18 cellular contexts compared by ENCODE assay signal in the genomic region with DNA sequence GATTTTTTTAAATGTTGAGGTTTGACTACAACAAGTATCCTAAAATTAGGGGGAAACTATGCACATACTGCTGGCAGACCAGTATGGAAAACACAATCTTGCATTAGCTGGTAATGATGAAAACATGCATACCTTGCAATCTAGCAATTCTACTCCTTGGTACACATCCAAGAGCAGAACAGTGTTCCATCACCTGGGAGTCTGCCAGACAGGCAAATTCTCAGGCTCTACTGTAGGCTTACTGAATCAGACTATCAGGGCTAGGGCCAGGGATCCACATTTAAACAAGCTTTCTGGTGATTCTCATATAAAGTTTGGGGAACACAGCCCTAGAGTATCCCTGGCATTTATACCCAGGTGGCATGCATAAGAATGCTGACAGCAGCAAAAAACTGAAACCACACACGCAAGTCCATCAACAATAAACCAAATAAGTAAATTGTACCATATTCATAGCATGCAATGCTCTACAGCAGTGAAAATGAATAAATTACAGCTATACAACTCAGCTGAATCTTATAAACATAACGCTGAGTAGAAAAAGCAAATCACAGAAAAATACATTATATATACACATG. TPM values are rescaled to one million over a fixed set of nuclear protein-coding genes. Genes with fewer than 3 reads are reported as not detected.
DNase-seq lines count a peak whose midpoint lies in the region; TF ChIP-seq lines count a peak whose summit lies in the region.
"Had no signal": no experiment of that assay in that cellular context is flagged by ENCODE, and none has a peak within 500 bp of the region (broad histone marks: within the 10 kb centered on the region; RNA-seq: fewer than 3 reads in every experiment).

No MANE protein-coding gene starts in this region.

- H3K4me1 ChIP-seq in adipocyte (ENCODE audit: control insufficient read depth, insufficient read depth, low read length) = peaks cover 2% of the 10 kb centered on the region
- H3K4me1 ChIP-seq in osteoblast (ENCODE audit: insufficient read depth, low read length) = peaks cover 29% of the 10 kb centered on the region
- H3K4me1 ChIP-seq in spleen = peaks cover 0 to 20% (median 0%) of the 10 kb centered on the region in 6 donors
- H3K4me1 ChIP-seq: pancreas had no signal

- H3K36me3 ChIP-seq in adipocyte (ENCODE audit: control insufficient read depth, insufficient read depth, low read length, severe bottlenecking) = no peaks in the 10 kb centered on the region
- H3K36me3 ChIP-seq in osteoblast (ENCODE audit: insufficient read depth, low read length) = no peaks in the 10 kb centered on the region
- H3K36me3 ChIP-seq in spleen = no peaks in the 10 kb centered on the region
- H3K36me3 ChIP-seq: HAP-1, pancreas, thoracic aorta had no signal

- H3K4me2 ChIP-seq in osteoblast (ENCODE audit: insufficient read depth, low read length) = peak overlapping the region; percentile 11
- H3K4me2 ChIP-seq: smooth muscle cell had no signal

- 91 to 97% (median 94%) methylated on average over 2 of the region's 2 CpGs for WGBS in spleen, 5 donors

- H3K27ac ChIP-seq in osteoblast (ENCODE audit: low read depth, low read length) (peak overlapping the region; percentile 3), spleen (no peak overlapping the region)
- H3K27ac ChIP-seq: pancreas, thoracic aorta had no signal

- no peaks in the 10 kb centered on the region for H3K9me3 ChIP-seq in adipocyte (ENCODE audit: control insufficient read depth, low read length)
- no peaks in the 10 kb centered on the region for H3K9me3 ChIP-seq in osteoblast (ENCODE audit: low read depth, low read length)
- no peaks in the 10 kb centered on the region for H3K9me3 ChIP-seq in spleen
- H3K9me3 ChIP-seq: HAP-1, pancreas, thoracic aorta had no signal

- TF ChIP-seq CTCF in fibroblast of mammary gland (conservative IDR thresholded peaks at IDR 0.05; ENCODE audit: control insufficient read depth, insufficient read depth, low read depth, low read length) (no peak), osteoblast (IDR thresholded peaks at IDR 0.05; ENCODE audit: extremely low read depth, low read depth, low read length) (no peak), spleen (IDR thresholded peaks at IDR 0.05 in 8 of 11, conservative IDR thresholded peaks at IDR 0.05 in 3 of 11) (no peak), endothelial cell (IDR thresholded peaks at IDR 0.05; ENCODE audit: unreplicated experiment) (no peak)

- no peak overlapping the region for H2AFZ ChIP-seq in osteoblast (ENCODE audit: low read length)

- peaks cover 98% of the 10 kb centered on the region for H3K79me2 ChIP-seq in osteoblast (ENCODE audit: insufficient read depth, low read length)

- H4K20me1 ChIP-seq in osteoblast (ENCODE audit: insufficient read depth, low read length) = peaks cover 38% of the 10 kb centered on the region

- no peak overlapping the region for H3K27ac Mint-ChIP-seq in endothelial cell (ENCODE audit: unreplicated experiment)
- H3K27ac Mint-ChIP-seq: activated CD4-positive, alpha-beta T cell treated with anti-CD3 and anti-CD28 coated beads, Interleukin-2, amount 10 ng/mL, durations not matched to agents 24 days and 14 days had no signal

- H3K9me3 Mint-ChIP-seq in endothelial cell (ENCODE audit: unreplicated experiment) = no peaks in the 10 kb centered on the region

- intact Hi-C loops in spleen (cut with DNase I; ENCODE audit: low total_unique reads) = no loop called here

- H3K4me3 Mint-ChIP-seq in endothelial cell (ENCODE audit: unreplicated experiment) = no peak overlapping the region
- H3K4me3 Mint-ChIP-seq: activated CD4-positive, alpha-beta T cell treated with anti-CD3 and anti-CD28 coated beads, Interleukin-2, amount 10 ng/mL, durations not matched to agents 24 days and 14 days had no signal

- no peaks in the 10 kb centered on the region for H3K27me3 Mint-ChIP-seq in endothelial cell (ENCODE audit: unreplicated experiment)
- H3K27me3 Mint-ChIP-seq: activated CD4-positive, alpha-beta T cell treated with anti-CD3 and anti-CD28 coated beads, Interleukin-2, amount 10 ng/mL, durations not matched to agents 24 days and 14 days had no signal

- no peak for TF ChIP-seq POLR2A in spleen (IDR thresholded peaks at IDR 0.05)

- H3K4me3 ChIP-seq in adipocyte (ENCODE audit: low read length) (no peak overlapping the region), fibroblast of mammary gland (ENCODE audit: control insufficient read depth, low read depth, low read length) (no peak overlapping the region), osteoblast (ENCODE audit: insufficient read depth, low read length) (no peak overlapping the region), spleen (no peak overlapping the region)
- H3K4me3 ChIP-seq: HAP-1, pancreas, smooth muscle cell, thoracic aorta had no signal

- DNase-seq in GM03348 (ENCODE audit: low spot score) = peak; percentile 18
- DNase-seq in adipocyte (ENCODE audit: low read depth) = peak; percentile 55
- DNase-seq in fibroblast of mammary gland (ENCODE audit: low read depth) = peak; percentile 72
- peak; percentile 56 for DNase-seq in osteoblast (ENCODE audit: insufficient read length, low spot score, missing footprints)
- no peak for DNase-seq in spleen
- no peak for DNase-seq in iPS-NIHi11 (ENCODE audit: low spot score)
- DNase-seq in endothelial cell (ENCODE audit: low spot score) = no peak
- DNase-seq: activated CD4-positive, alpha-beta T cell treated with anti-CD3 and anti-CD28 coated beads, Interleukin-2, amount 10 ng/mL, durations not matched to agents 24 days and 14 days; activated naive CD4-positive, alpha-beta T cell; Kasumi-1; left colon; NCI-H1417; NCI-H2171 treated with DMSO at 0.1 percent for 48 hours; NCI-H82; pancreas had no signal

- peaks cover 12% of the 10 kb centered on the region for H3K4me1 Mint-ChIP-seq in endothelial cell (ENCODE audit: unreplicated experiment)
- H3K4me1 Mint-ChIP-seq: activated CD4-positive, alpha-beta T cell treated with anti-CD3 and anti-CD28 coated beads, Interleukin-2, amount 10 ng/mL, durations not matched to agents 24 days and 14 days had no signal

- H3K36me3 Mint-ChIP-seq in endothelial cell (ENCODE audit: low read depth, unreplicated experiment) = no peaks in the 10 kb centered on the region

- H3K27me3 ChIP-seq in adipocyte (replicated peaks; ENCODE audit: control insufficient read depth, insufficient read depth, low read length) (no peaks in the 10 kb centered on the region), osteoblast (ENCODE audit: insufficient read depth, low read length) (no peaks in the 10 kb centered on the region), spleen (replicated peaks in 1 of 7) (no peaks in the 10 kb centered on the region)
- H3K27me3 ChIP-seq: pancreas had no signal

- H3K9ac ChIP-seq in adipocyte (ENCODE audit: low read length) = no peak overlapping the region

RNA-seq across cellular contexts. Expression of gene CDH2, which starts 13.6 kb away (rescaled TPM):
- 75.6 and 78.7 TPM in 2 replicates for total RNA-seq in osteoblast
- 10 to 100 TPM; 14.3 to 40.2 (median 30.4) TPM for total RNA-seq in spleen
- polyA plus RNA-seq in spleen = 1 to 10 TPM in 2 of 3 donors, under 1 TPM in 1; 0.96 to 3.2 (median 1.5) TPM
- 162 TPM for total RNA-seq in endothelial cell (ENCODE audit: unreplicated experiment)

Comparison
In these comparisons a context has a peak if more than half of its experiments do, and no peak if none do; other contexts are left out.
1. DNase-seq: peak in GM03348 (single experiment), adipocyte (single experiment), fibroblast of mammary gland (single experiment) and osteoblast (single experiment); none in spleen (single experiment), iPS-NIHi11 (single experiment) and endothelial cell (single experiment).